Comparison of ENCODE assay signal across 15 cellular contexts in the genomic region with DNA sequence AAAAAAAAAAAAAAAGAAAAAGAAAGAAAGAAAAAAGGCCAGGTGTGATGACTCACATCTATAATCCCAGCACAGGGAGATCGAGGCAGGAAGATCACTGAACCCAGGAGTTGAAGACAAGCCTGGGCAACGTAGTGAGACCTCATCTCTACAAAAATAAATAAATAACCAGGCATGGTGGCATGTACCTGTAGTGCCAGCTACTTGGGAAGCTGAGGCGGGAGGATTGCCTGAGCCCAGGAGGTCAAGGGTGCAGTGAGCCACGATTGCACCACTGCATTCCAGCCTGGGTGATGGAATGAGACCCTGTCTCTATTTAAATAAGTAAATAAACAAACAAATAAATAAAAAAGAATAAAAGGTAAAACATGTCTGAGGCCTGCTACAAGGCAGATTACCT.
"Had no signal": no experiment of that assay in that cellular context is flagged by ENCODE, and none has a peak within 500 bp of the region (broad histone marks: within the 10 kb centered on the region; RNA-seq: fewer than 3 reads in every experiment).

No MANE protein-coding gene starts in this region.

- H3K4me1 Mint-ChIP-seq: naive thymus-derived CD8-positive, alpha-beta T cell; stimulated activated naive CD8-positive, alpha-beta T cell treated with anti-CD3 and anti-CD28 coated beads, Interleukin-15, amount 100 ng/mL, for 72 hours had no signal

- H3K9me3 ChIP-seq: pancreas, thoracic aorta had no signal

- H3K4me1 ChIP-seq: pancreas had no signal

- H3K27me3 Mint-ChIP-seq: dendritic cell treated with granulocyte-macrophage colony-stimulating factor and Interleukin-4, amounts not matched to agents 40 ng/mL and 50 ng/mL, for 4 days; stimulated activated naive CD8-positive, alpha-beta T cell treated with anti-CD3 and anti-CD28 coated beads, Interleukin-15, amount 100 ng/mL, for 72 hours had no signal

- H3K27ac ChIP-seq: brain microvascular endothelial cell, pancreas, thoracic aorta had no signal

- H3K36me3 Mint-ChIP-seq: naive thymus-derived CD8-positive, alpha-beta T cell had no signal

- H3K4me3 ChIP-seq: pancreas, thoracic aorta had no signal

- H3K36me3 ChIP-seq: brain microvascular endothelial cell, pancreas, thoracic aorta had no signal

- H3K27ac Mint-ChIP-seq: dendritic cell treated with granulocyte-macrophage colony-stimulating factor and Interleukin-4, amounts not matched to agents 40 ng/mL and 50 ng/mL, for 4 days; naive thymus-derived CD8-positive, alpha-beta T cell; stimulated activated naive CD8-positive, alpha-beta T cell treated with anti-CD3 and anti-CD28 coated beads, Interleukin-15, amount 100 ng/mL, for 72 hours; T-helper 2 cell treated with Interferon-gamma antibody and Interleukin-4, amounts not matched to agents 5 μg/mL and 100 μg/mL, for 36 hours had no signal

- DNase-seq: activated CD4-positive, alpha-beta T cell treated with anti-CD3 and anti-CD28 coated beads, Interleukin-2, amount 50 U/mL, for 4 hours; activated naive CD4-positive, alpha-beta T cell treated with Interleukin-2 at 50 U/mL for 16 hours; activated T-cell treated with anti-CD3 and anti-CD28 coated beads for 4 hours; anterior cingulate cortex; brain microvascular endothelial cell; effector memory CD4-positive, alpha-beta T cell; erythroblast; naive thymus-derived CD8-positive, alpha-beta T cell; pancreas; stimulated activated CD4-positive, alpha-beta T cell treated with anti-CD3 and anti-CD28 coated beads, Interleukin-1b, Interleukin-23, amount 100 ng/mL, for 48 hours; stimulated activated naive CD8-positive, alpha-beta T cell treated with anti-CD3 and anti-CD28 coated beads, Interleukin-15, amount 100 ng/mL, for 72 hours; SW 1271 had no signal

- H3K4me3 Mint-ChIP-seq: dendritic cell treated with granulocyte-macrophage colony-stimulating factor and Interleukin-4, amounts not matched to agents 40 ng/mL and 50 ng/mL, for 4 days; naive thymus-derived CD8-positive, alpha-beta T cell; stimulated activated naive CD8-positive, alpha-beta T cell treated with anti-CD3 and anti-CD28 coated beads, Interleukin-15, amount 100 ng/mL, for 72 hours; T-helper 2 cell treated with Interferon-gamma antibody and Interleukin-4, amounts not matched to agents 5 μg/mL and 100 μg/mL, for 36 hours had no signal

- H3K27me3 ChIP-seq: brain microvascular endothelial cell, pancreas had no signal

- H3K9me3 Mint-ChIP-seq: dendritic cell treated with granulocyte-macrophage colony-stimulating factor and Interleukin-4, amounts not matched to agents 40 ng/mL and 50 ng/mL, for 4 days; naive thymus-derived CD8-positive, alpha-beta T cell; stimulated activated naive CD8-positive, alpha-beta T cell treated with anti-CD3 and anti-CD28 coated beads, Interleukin-15, amount 100 ng/mL, for 72 hours; T-helper 2 cell treated with Interferon-gamma antibody and Interleukin-4, amounts not matched to agents 5 μg/mL and 100 μg/mL, for 36 hours had no signal
